ENCODE assay signal across 9 cellular contexts in the genomic region with DNA sequence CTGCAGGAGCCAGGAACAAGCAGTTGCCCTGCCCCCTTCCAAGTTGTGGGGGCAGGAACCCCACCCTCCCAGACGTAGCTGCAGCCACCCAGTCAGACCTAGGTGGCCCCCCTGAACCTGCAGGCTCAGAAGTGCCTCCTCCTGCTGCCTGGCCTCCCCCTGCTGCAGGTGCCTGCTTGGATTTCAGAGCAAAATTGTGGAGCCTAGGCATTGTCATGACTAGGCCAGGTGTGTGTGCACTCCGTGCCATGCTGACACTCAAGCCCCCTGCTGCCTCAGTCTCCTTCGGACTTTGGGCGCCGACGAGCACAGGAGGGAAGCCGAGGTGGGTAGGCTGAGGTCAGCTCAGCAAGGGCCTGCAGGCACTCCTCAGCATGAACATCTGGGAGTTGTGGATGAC.
"Had no signal": no experiment of that assay in that cellular context is flagged by ENCODE, and none has a peak within 500 bp of the region (broad histone marks: within the 10 kb centered on the region; RNA-seq: fewer than 3 reads in every experiment).

No MANE protein-coding gene starts in this region.

- H2AFZ ChIP-seq: GM23248 had no signal

- H3K4me3 ChIP-seq: GM23248, HAP-1 had no signal

- H3K4me1 ChIP-seq: HAP-1 had no signal

- H3K9ac ChIP-seq: GM23248 had no signal

- ATAC-seq: HCT116, HepG2 had no signal

- H3K36me3 ChIP-seq: HAP-1 had no signal

- H3K27me3 Mint-ChIP-seq: IgD-negative memory B cell had no signal

- H3K27ac Mint-ChIP-seq: HFFc6, IgD-negative memory B cell had no signal

- H3K4me3 Mint-ChIP-seq: HFFc6, IgD-negative memory B cell had no signal

- H3K27ac ChIP-seq: GM23248, HL-60 had no signal

- DNase-seq: GM23248, GOT3, H7, HFFc6 had no signal

- H3K9me3 ChIP-seq: HAP-1 had no signal

- H3K36me3 Mint-ChIP-seq: IgD-negative memory B cell had no signal
